ENCODE assay signal across 8 cellular contexts in genomic region chr1:234125283-234125682, GRCh38.
DNase-seq lines count a peak whose midpoint lies in the region; ATAC-seq and TF ChIP-seq lines count a peak whose summit lies in the region.

No MANE protein-coding gene starts in this region.

- no peaks in the 10 kb centered on the region for H3K9me3 ChIP-seq in stomach

- no peaks in the 10 kb centered on the region for H3K36me3 Mint-ChIP-seq in progenitor cell of endocrine pancreas (ENCODE audit: insufficient read depth)

- no peak overlapping the region for H3K27ac ChIP-seq in stomach

- in situ Hi-C loops in ACHN (cut with HindIII; ENCODE audit: low pct_ligation_motif_present, low pct_unique_long_range_greater_than_20kb, low sequenced_read_pairs) (no loop called here), astrocyte of the cerebellum (cut with HindIII; ENCODE audit: low sequenced_read_pairs) (no loop called here)

- H3K4me1 ChIP-seq in stomach, result no peaks in the 10 kb centered on the region

- no peak overlapping the region for H3K4me3 Mint-ChIP-seq in progenitor cell of endocrine pancreas (ENCODE audit: low read depth)

- H3K36me3 ChIP-seq in stomach, result no peaks in the 10 kb centered on the region

- H3K27ac Mint-ChIP-seq in progenitor cell of endocrine pancreas, result no peak overlapping the region

- DNase-seq in ACHN, result peak; percentile 30
- DNase-seq in NCI-H774 (lab: John Stamatoyannopoulos, UW), result peak; percentile 44
- DNase-seq in astrocyte of the cerebellum (ENCODE audit: low read depth), result no peak
- peak; percentile 52 for DNase-seq in progenitor cell of endocrine pancreas (ENCODE audit: low spot score, unreplicated experiment)
- no peak for DNase-seq in stomach
- no peak for DNase-seq in left ventricle myocardium superior

- peaks cover 0 to 48% (median 10%) of the 10 kb centered on the region in 3 donors for H3K27me3 ChIP-seq in stomach

- ATAC-seq in GM19395 (IDR thresholded peaks at IDR 0.05; ENCODE audit: unreplicated experiment) (peak; percentile 67), HG02870 (IDR thresholded peaks at IDR 0.05; ENCODE audit: unreplicated experiment) (no peak), left ventricle myocardium superior (no peak)

- H3K4me3 ChIP-seq in astrocyte of the cerebellum (ENCODE audit: low read depth, low read length) (no peak overlapping the region), stomach (no peak overlapping the region)

- intact Hi-C loops in stomach (cut with DNase I; ENCODE audit: low total_unique reads) (no loop called here), left ventricle myocardium superior (cut with micrococcal nuclease) (no loop called here)

- TF ChIP-seq EP300 in stomach (IDR thresholded peaks at IDR 0.05), result no peak

- TF ChIP-seq CTCF in astrocyte of the cerebellum (IDR thresholded peaks at IDR 0.05; ENCODE audit: low read depth, low read length, missing control alignments), result peak; percentile 37
- TF ChIP-seq CTCF in progenitor cell of endocrine pancreas (IDR thresholded peaks at IDR 0.05; ENCODE audit: unreplicated experiment), result peak; percentile 70
- no peak for TF ChIP-seq CTCF in stomach (IDR thresholded peaks at IDR 0.05)

- no peaks in the 10 kb centered on the region for H3K9me3 Mint-ChIP-seq in progenitor cell of endocrine pancreas (ENCODE audit: low read depth)

- no peak for TF ChIP-seq POLR2A in stomach (IDR thresholded peaks at IDR 0.05)

- peaks cover 13% of the 10 kb centered on the region for H3K27me3 Mint-ChIP-seq in progenitor cell of endocrine pancreas

- peaks cover 6% of the 10 kb centered on the region for H3K4me1 Mint-ChIP-seq in progenitor cell of endocrine pancreas (ENCODE audit: low read depth)

- WGBS in stomach, 5 donors, result 8 to 15% (median 12%) methylated on average over 11 of the region's 11 CpGs

Comparison
In these comparisons a context has a peak if more than half of its experiments do, and no peak if none do; other contexts are left out.
1. DNase-seq: peak in ACHN (single experiment), NCI-H774 (single experiment) and progenitor cell of endocrine pancreas (single experiment); none in astrocyte of the cerebellum (single experiment), stomach (single experiment) and left ventricle myocardium superior (single experiment).
2. CTCF ChIP-seq: peak in astrocyte of the cerebellum (single experiment) and progenitor cell of endocrine pancreas (single experiment); none in stomach (0 of 7).